Comparison of ENCODE assay signal across 15 cellular contexts in the genomic region with DNA sequence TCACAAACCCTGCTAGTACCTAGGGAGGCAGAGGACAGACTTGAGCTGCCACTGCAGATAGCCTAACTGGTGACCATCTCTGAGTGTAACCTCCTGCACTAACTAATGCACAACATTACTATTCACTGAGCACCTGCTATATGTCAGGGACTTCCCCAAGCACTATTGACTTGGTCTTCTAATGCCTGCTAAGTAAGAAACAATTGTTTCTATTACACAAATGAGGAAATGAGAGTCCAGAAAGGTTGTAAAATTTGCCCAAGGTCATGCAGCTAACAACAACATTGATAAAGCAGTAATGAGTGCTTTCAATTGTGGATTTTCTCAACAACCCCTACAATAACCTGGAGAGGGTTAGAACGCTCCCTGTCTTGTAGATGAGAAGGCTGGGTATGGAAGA.
DNase-seq lines count a peak whose midpoint lies in the region; ATAC-seq and TF ChIP-seq lines count a peak whose summit lies in the region.
"Had no signal": no experiment of that assay in that cellular context is flagged by ENCODE, and none has a peak within 500 bp of the region (broad histone marks: within the 10 kb centered on the region; RNA-seq: fewer than 3 reads in every experiment).

No MANE protein-coding gene starts in this region.

- peaks cover 0 to 5% (median 0%) of the 10 kb centered on the region in 45 donors for H3K27me3 ChIP-seq in dorsolateral prefrontal cortex
- H3K27me3 ChIP-seq: body of pancreas, heart left ventricle had no signal

- no peak overlapping the region for H3K4me3 ChIP-seq in dorsolateral prefrontal cortex
- H3K4me3 ChIP-seq: body of pancreas, heart left ventricle, lung had no signal

- H3K27ac ChIP-seq in dorsolateral prefrontal cortex = no peak overlapping the region
- H3K27ac ChIP-seq: body of pancreas, heart left ventricle had no signal

- peak; percentile 95 for ATAC-seq in GM18499 (IDR thresholded peaks at IDR 0.05; ENCODE audit: insufficient read depth, unreplicated experiment)
- ATAC-seq in HG02885 (IDR thresholded peaks at IDR 0.05; ENCODE audit: poor library complexity, unreplicated experiment) = peak; percentile 96
- ATAC-seq in HG03558 (IDR thresholded peaks at IDR 0.05; ENCODE audit: extremely low read depth, unreplicated experiment) = peak; percentile 99
- ATAC-seq: body of pancreas, heart left ventricle had no signal

- intact Hi-C loops in dorsolateral prefrontal cortex (cut with DNase I) = no loop called here

- TF ChIP-seq CTCF in GM20000 (IDR thresholded peaks at IDR 0.05; ENCODE audit: extremely low read depth, missing control alignments) = no peak
- no peak for TF ChIP-seq CTCF in dorsolateral prefrontal cortex (IDR thresholded peaks at IDR 0.05 in 54 of 56, conservative IDR thresholded peaks at IDR 0.05 in 2 of 56; ENCODE audit: low read depth in 1 of 56, partially characterized antibody in 56 of 56)

- peak; percentile 30 for DNase-seq in GM20000 (ENCODE audit: low spot score)
- DNase-seq in GM03348 (ENCODE audit: low spot score) = no peak
- DNase-seq in NCI-H187 (lab: John Stamatoyannopoulos, UW) = no peak
- no peak for DNase-seq in iPS-NIHi11 (ENCODE audit: low spot score)
- DNase-seq in dorsolateral prefrontal cortex = no peak
- DNase-seq: body of pancreas, HCEC 1CT, heart left ventricle, NCI-H345, nucleus accumbens, SIG-M5 had no signal
